14 cellular contexts compared by ENCODE assay signal in genomic region chr21:15841856-15842564, GRCh38.
A peak's percentile ranks its signal among the peaks of the same experiment; 100 is the strongest.
DNase-seq lines count a peak whose midpoint lies in the region; ATAC-seq, FAIRE-seq and TF ChIP-seq lines count a peak whose summit lies in the region.
"Had no signal": no experiment of that assay in that cellular context is flagged by ENCODE, and none has a peak within 500 bp of the region (broad histone marks: within the 10 kb centered on the region; RNA-seq: fewer than 3 reads in every experiment).

No MANE protein-coding gene starts in this region.

- no peak for TF ChIP-seq CTCF in AG09319 (IDR thresholded peaks at IDR 0.05; ENCODE audit: low read depth, low read length)
- no peak for TF ChIP-seq CTCF in brain microvascular endothelial cell (IDR thresholded peaks at IDR 0.05; ENCODE audit: low read depth, low read length, missing control alignments)
- no peak for TF ChIP-seq CTCF in keratinocyte (optimal IDR thresholded peaks at IDR 0.05 in 1 of 3, IDR thresholded peaks at IDR 0.05 in 1 of 3, conservative IDR thresholded peaks at IDR 0.05 in 1 of 3; ENCODE audit: extremely low read depth in 1 of 3, insufficient read depth in 2 of 3, low read length in 3 of 3)
- TF ChIP-seq CTCF in glutamatergic neuron (IDR thresholded peaks at IDR 0.05; ENCODE audit: partially characterized antibody, unreplicated experiment), result no peak

- no peaks in the 10 kb centered on the region for H4K20me1 ChIP-seq in keratinocyte (ENCODE audit: control insufficient read depth, extremely low read depth, insufficient read depth, low read length)

- no peak for TF ChIP-seq RAD21 in Ishikawa (IDR thresholded peaks at IDR 0.05; ENCODE audit: low read depth)

- no peaks in the 10 kb centered on the region for H3K79me2 ChIP-seq in keratinocyte (ENCODE audit: control insufficient read depth, insufficient read depth, low read length)

- no peaks in the 10 kb centered on the region for H3K36me3 Mint-ChIP-seq in glutamatergic neuron (ENCODE audit: unreplicated experiment)
- H3K36me3 Mint-ChIP-seq: activated naive CD8-positive, alpha-beta T cell treated with anti-CD3 and anti-CD28 coated beads for 36 hours had no signal

- peaks cover 14% of the 10 kb centered on the region for H3K4me1 ChIP-seq in keratinocyte (ENCODE audit: control insufficient read depth, extremely low read depth, insufficient read depth, low read length)

- no peaks in the 10 kb centered on the region for H3K4me1 Mint-ChIP-seq in glutamatergic neuron (ENCODE audit: low read depth, unreplicated experiment)
- H3K4me1 Mint-ChIP-seq: activated B cell treated with CpG ODN at 0.5 μM for 24 hours had no signal

- H3K9me1 ChIP-seq in keratinocyte (ENCODE audit: control insufficient read depth, extremely low read depth, insufficient read depth, low read length), result no peaks in the 10 kb centered on the region

- no peak overlapping the region for H3K4me3 Mint-ChIP-seq in glutamatergic neuron (ENCODE audit: unreplicated experiment)
- H3K4me3 Mint-ChIP-seq: activated B cell treated with CpG ODN at 0.5 μM for 24 hours; activated naive CD8-positive, alpha-beta T cell treated with anti-CD3 and anti-CD28 coated beads for 36 hours had no signal

- H3K27me3 ChIP-seq in brain microvascular endothelial cell (replicated peaks) (no peaks in the 10 kb centered on the region), keratinocyte (ENCODE audit: control insufficient read depth, extremely low read depth, insufficient read depth, low read length) (no peaks in the 10 kb centered on the region)

- dilution Hi-C loops in keratinocyte (cut with MboI; ENCODE audit: extremely low pct_ligation_motif_present, low sequenced_read_pairs), result no loop called here

- no peak overlapping the region for H2AFZ ChIP-seq in keratinocyte (ENCODE audit: control insufficient read depth, low read length)

- no peak overlapping the region for H3K4me2 ChIP-seq in keratinocyte (ENCODE audit: control insufficient read depth, extremely low read depth, insufficient read depth, low read depth, low read length)

- no peak overlapping the region for H3K9ac ChIP-seq in keratinocyte (ENCODE audit: control insufficient read depth, extremely low read depth, insufficient read depth, low read length)

- no peaks in the 10 kb centered on the region for H3K36me3 ChIP-seq in brain microvascular endothelial cell (replicated peaks)
- H3K36me3 ChIP-seq in keratinocyte (ENCODE audit: control insufficient read depth in 2 of 2, extremely low read depth in 1 of 2, insufficient read depth in 2 of 2, low read length in 2 of 2), result no peaks in the 10 kb centered on the region

- in situ Hi-C loops in brain microvascular endothelial cell (cut with HindIII; ENCODE audit: low pct_ligation_motif_present, low sequenced_read_pairs), result no loop called here

- no peaks in the 10 kb centered on the region for H3K27me3 Mint-ChIP-seq in glutamatergic neuron (ENCODE audit: unreplicated experiment)
- H3K27me3 Mint-ChIP-seq: activated B cell treated with CpG ODN at 0.5 μM for 24 hours; activated naive CD8-positive, alpha-beta T cell treated with anti-CD3 and anti-CD28 coated beads for 36 hours had no signal

- TF ChIP-seq EP300 in Ishikawa (IDR thresholded peaks at IDR 0.05; ENCODE audit: borderline replicate concordance), result peak; percentile 78

- peak; percentile 75 for FAIRE-seq in keratinocyte (lab: Jason Lieb, UNC)

- H3K27ac Mint-ChIP-seq in glutamatergic neuron (ENCODE audit: unreplicated experiment), result no peak overlapping the region
- H3K27ac Mint-ChIP-seq: activated B cell treated with CpG ODN at 0.5 μM for 24 hours; activated naive CD8-positive, alpha-beta T cell treated with anti-CD3 and anti-CD28 coated beads for 36 hours had no signal

- no peak overlapping the region for H3K4me3 ChIP-seq in brain microvascular endothelial cell (ENCODE audit: low read depth, low read length)
- H3K4me3 ChIP-seq in keratinocyte (ENCODE audit: control insufficient read depth in 2 of 3, extremely low read depth in 1 of 3, insufficient read depth in 2 of 3, low read depth in 1 of 3, low read length in 3 of 3), result no peak overlapping the region

- H3K9me3 ChIP-seq in keratinocyte (ENCODE audit: control insufficient read depth, low read depth, low read length), result no peaks in the 10 kb centered on the region

- no peak for ATAC-seq in GM18519 (IDR thresholded peaks at IDR 0.05; ENCODE audit: low FRiP score, unreplicated experiment)
- no peak for ATAC-seq in HG02678 (IDR thresholded peaks at IDR 0.05; ENCODE audit: unreplicated experiment)

- H3K9me3 Mint-ChIP-seq in glutamatergic neuron (ENCODE audit: unreplicated experiment), result no peaks in the 10 kb centered on the region
- H3K9me3 Mint-ChIP-seq: activated B cell treated with CpG ODN at 0.5 μM for 24 hours; activated naive CD8-positive, alpha-beta T cell treated with anti-CD3 and anti-CD28 coated beads for 36 hours had no signal

- peak; percentile 37 for DNase-seq in AG09319 (ENCODE audit: extremely low read depth, low read depth)
- DNase-seq in brain microvascular endothelial cell, result peak; percentile 56
- no peak for DNase-seq in keratinocyte (ENCODE audit: low read depth, low spot score)
- DNase-seq in iPS-NIHi11 (ENCODE audit: low spot score), result no peak
- no peak for DNase-seq in glutamatergic neuron
- DNase-seq: activated B cell treated with CpG ODN at 0.5 μM for 24 hours; activated naive CD8-positive, alpha-beta T cell treated with anti-CD3 and anti-CD28 coated beads for 36 hours; NCI-H510A treated with DMSO at 0.1 percent for 48 hours; stimulated activated CD4-positive, alpha-beta T cell treated with anti-CD3 and anti-CD28 coated beads, Interleukin-2, amount 100 ng/mL, for 48 hours; stimulated activated naive CD4-positive, alpha-beta T cell treated with Interleukin-2 at 50 U/mL for 16 hours had no signal

- H3K27ac ChIP-seq in brain microvascular endothelial cell (peak overlapping the region; percentile 41), keratinocyte (ENCODE audit: control insufficient read depth, insufficient read depth, low read length) (no peak overlapping the region)
- H3K27ac ChIP-seq: HL-60 had no signal

TF ChIP-seq in Ishikawa, 13 proteins besides CTCF, POLR2A, EP300 and RAD21:
- peak; percentile 83 for TF ChIP-seq TEAD4 (IDR thresholded peaks at IDR 0.05)
- peak; percentile 92 for TF ChIP-seq NFIC (IDR thresholded peaks at IDR 0.05)
- peak; percentile 53; the same call in 1 of the 2 replicates for TF ChIP-seq TCF12 (IDR thresholded peaks at IDR 0.05; ENCODE audit: low read depth)
- no peak for TF ChIP-seq CEBPB (IDR thresholded peaks at IDR 0.05)

Comparison
In these comparisons a context has a peak if more than half of its experiments do, and no peak if none do; other contexts are left out.
1. DNase-seq: peak in AG09319 (single experiment) and brain microvascular endothelial cell (single experiment); none in keratinocyte (single experiment), iPS-NIHi11 (single experiment) and glutamatergic neuron (single experiment).